15 cellular contexts compared by ENCODE assay signal in genomic region chr2:43010428-43011141, GRCh38.
DNase-seq lines count a peak whose midpoint lies in the region; ATAC-seq and FAIRE-seq lines count a peak whose summit lies in the region.
"Had no signal": no experiment of that assay in that cellular context is flagged by ENCODE, and none has a peak within 500 bp of the region (broad histone marks: within the 10 kb centered on the region; RNA-seq: fewer than 3 reads in every experiment).

No MANE protein-coding gene starts in this region.

- peaks cover 4% of the 10 kb centered on the region for H3K9me3 Mint-ChIP-seq in activated naive CD8-positive, alpha-beta T cell (ENCODE audit: low read depth)
- peaks cover 10% of the 10 kb centered on the region for H3K9me3 Mint-ChIP-seq in activated naive CD8-positive, alpha-beta T cell treated with anti-CD3 and anti-CD28 coated beads, Interleukin-2, amount 50 U/mL, for 24 hours

- H3K27ac Mint-ChIP-seq in activated naive CD8-positive, alpha-beta T cell: peak overlapping the region; percentile 2
- no peak overlapping the region for H3K27ac Mint-ChIP-seq in activated naive CD8-positive, alpha-beta T cell treated with anti-CD3 and anti-CD28 coated beads, Interleukin-2, amount 50 U/mL, for 24 hours
- H3K27ac Mint-ChIP-seq: stimulated activated effector memory CD8-positive, alpha-beta T cell treated with anti-CD3 and anti-CD28 coated beads, Interleukin-12 subunit alpha, Interleukin-12 subunit beta, amount 100 ng/mL, for 72 hours had no signal

- H3K4me1 Mint-ChIP-seq in activated naive CD8-positive, alpha-beta T cell (ENCODE audit: low read depth): peaks cover 13% of the 10 kb centered on the region
- peaks cover 2% of the 10 kb centered on the region for H3K4me1 Mint-ChIP-seq in activated naive CD8-positive, alpha-beta T cell treated with anti-CD3 and anti-CD28 coated beads, Interleukin-2, amount 50 U/mL, for 24 hours
- H3K4me1 Mint-ChIP-seq: stimulated activated effector memory CD8-positive, alpha-beta T cell treated with anti-CD3 and anti-CD28 coated beads, Interleukin-12 subunit alpha, Interleukin-12 subunit beta, amount 100 ng/mL, for 72 hours had no signal

- DNase-seq in activated naive CD8-positive, alpha-beta T cell treated with anti-CD3 and anti-CD28 coated beads, Interleukin-2, amount 50 U/mL, for 24 hours: no peak
- DNase-seq in SW480 (ENCODE audit: low spot score) (peak; percentile 74), left colon (peak; percentile 4 to 16), urothelium cell line (ENCODE audit: low spot score) (no peak), cortex of kidney (lab: John Stamatoyannopoulos, UW) (no peak)
- no peak for DNase-seq in activated naive CD4-positive, alpha-beta T cell treated with Interleukin-2 at 50 U/mL for 16 hours
- DNase-seq: activated gamma-delta T cell; NCI-H1436 treated with DMSO at 0.1 percent for 48 hours; psoas muscle; stimulated activated CD4-positive, alpha-beta T cell treated with anti-CD3 and anti-CD28 coated beads, Interleukin-2, amount 100 ng/mL, for 24 hours had no signal

- H3K4me3 Mint-ChIP-seq in activated naive CD8-positive, alpha-beta T cell: no peak overlapping the region
- no peak overlapping the region for H3K4me3 Mint-ChIP-seq in activated naive CD8-positive, alpha-beta T cell treated with anti-CD3 and anti-CD28 coated beads, Interleukin-2, amount 50 U/mL, for 24 hours
- H3K4me3 Mint-ChIP-seq: central memory CD8-positive, alpha-beta T cell; stimulated activated effector memory CD8-positive, alpha-beta T cell treated with anti-CD3 and anti-CD28 coated beads, Interleukin-12 subunit alpha, Interleukin-12 subunit beta, amount 100 ng/mL, for 72 hours had no signal

- no peak for ATAC-seq in activated naive CD8-positive, alpha-beta T cell treated with anti-CD3 and anti-CD28 coated beads, Interleukin-2, amount 50 U/mL, for 24 hours
- peak; percentile 2 for ATAC-seq in left colon
- ATAC-seq in HG03378 (IDR thresholded peaks at IDR 0.05; ENCODE audit: unreplicated experiment): no peak
- ATAC-seq: stimulated activated effector memory CD8-positive, alpha-beta T cell treated with anti-CD3 and anti-CD28 coated beads, Interleukin-12 subunit alpha, Interleukin-12 subunit beta, amount 100 ng/mL, for 72 hours had no signal

- FAIRE-seq in urothelium cell line (lab: Jason Lieb, UNC): peak; percentile 23
- FAIRE-seq: H1 had no signal

- intact Hi-C loops in left colon (cut with DNase I, micrococcal nuclease): no loop called here

- H3K36me3 Mint-ChIP-seq in activated naive CD8-positive, alpha-beta T cell: peaks cover 3% of the 10 kb centered on the region
- H3K36me3 Mint-ChIP-seq in activated naive CD8-positive, alpha-beta T cell treated with anti-CD3 and anti-CD28 coated beads, Interleukin-2, amount 50 U/mL, for 24 hours (ENCODE audit: low read depth): no peaks in the 10 kb centered on the region
- H3K36me3 Mint-ChIP-seq: stimulated activated effector memory CD8-positive, alpha-beta T cell treated with anti-CD3 and anti-CD28 coated beads, Interleukin-12 subunit alpha, Interleukin-12 subunit beta, amount 100 ng/mL, for 72 hours had no signal

- H3K27me3 Mint-ChIP-seq in activated naive CD8-positive, alpha-beta T cell: no peaks in the 10 kb centered on the region
- H3K27me3 Mint-ChIP-seq in activated naive CD8-positive, alpha-beta T cell treated with anti-CD3 and anti-CD28 coated beads, Interleukin-2, amount 50 U/mL, for 24 hours: peaks cover 5% of the 10 kb centered on the region
- H3K27me3 Mint-ChIP-seq: central memory CD8-positive, alpha-beta T cell had no signal

Comparison
In these comparisons a context has a peak if more than half of its experiments do, and no peak if none do; other contexts are left out.
1. DNase-seq: peak in SW480 (single experiment) and left colon (2 of 2); none in activated naive CD8-positive, alpha-beta T cell treated with anti-CD3 and anti-CD28 coated beads, Interleukin-2, amount 50 U/mL, for 24 hours (single experiment), urothelium cell line (single experiment), cortex of kidney (single experiment) and activated naive CD4-positive, alpha-beta T cell treated with Interleukin-2 at 50 U/mL for 16 hours (single experiment).